Comparison of ENCODE assay signal across 17 cellular contexts in genomic region chr13:99053636-99054233, GRCh38.
DNase-seq lines count a peak whose midpoint lies in the region; ATAC-seq and TF ChIP-seq lines count a peak whose summit lies in the region.
"Had no signal": no experiment of that assay in that cellular context is flagged by ENCODE, and none has a peak within 500 bp of the region (broad histone marks: within the 10 kb centered on the region; RNA-seq: fewer than 3 reads in every experiment).

No MANE protein-coding gene starts in this region.

- no peaks in the 10 kb centered on the region for H3K9me3 Mint-ChIP-seq in activated T-cell treated with anti-CD3 and anti-CD28 coated beads, Interleukin-2, amount 50 U/mL, for 4 hours
- no peaks in the 10 kb centered on the region for H3K9me3 Mint-ChIP-seq in effector memory CD8-positive, alpha-beta T cell
- H3K9me3 Mint-ChIP-seq: HFFc6; stimulated activated memory B cell treated with anti-CD40 and anti-IgM and Interleukin-4, amounts not matched to agents 10 μg/mL and 1 μg/mL and 100 μg/mL, for 72 hours; WTC11 had no signal

- H3K4me3 ChIP-seq in stomach smooth muscle (ENCODE audit: low read length in 2 of 2): no peak overlapping the region

- H3K36me3 Mint-ChIP-seq in activated T-cell treated with anti-CD3 and anti-CD28 coated beads, Interleukin-2, amount 50 U/mL, for 4 hours (ENCODE audit: insufficient read depth): peaks cover 6% of the 10 kb centered on the region
- peaks cover 2% of the 10 kb centered on the region for H3K36me3 Mint-ChIP-seq in effector memory CD8-positive, alpha-beta T cell (ENCODE audit: insufficient read depth)
- H3K36me3 Mint-ChIP-seq: stimulated activated memory B cell treated with anti-CD40 and anti-IgM and Interleukin-4, amounts not matched to agents 10 μg/mL and 1 μg/mL and 100 μg/mL, for 72 hours; WTC11 had no signal

- H3K4me3 Mint-ChIP-seq in activated T-cell treated with anti-CD3 and anti-CD28 coated beads, Interleukin-2, amount 50 U/mL, for 4 hours: peak overlapping the region; percentile 32
- H3K4me3 Mint-ChIP-seq in effector memory CD8-positive, alpha-beta T cell: peak overlapping the region; percentile 14 to 63
- H3K4me3 Mint-ChIP-seq: HFFc6; stimulated activated memory B cell treated with anti-CD40 and anti-IgM and Interleukin-4, amounts not matched to agents 10 μg/mL and 1 μg/mL and 100 μg/mL, for 72 hours; WTC11 had no signal

- H3K27ac ChIP-seq in stomach smooth muscle (ENCODE audit: low read length): peak overlapping the region; percentile 24

- no peaks in the 10 kb centered on the region for H3K27me3 Mint-ChIP-seq in activated T-cell treated with anti-CD3 and anti-CD28 coated beads, Interleukin-2, amount 50 U/mL, for 4 hours (ENCODE audit: low read depth)
- no peaks in the 10 kb centered on the region for H3K27me3 Mint-ChIP-seq in effector memory CD8-positive, alpha-beta T cell

- H3K4me1 Mint-ChIP-seq in activated T-cell treated with anti-CD3 and anti-CD28 coated beads, Interleukin-2, amount 50 U/mL, for 4 hours (ENCODE audit: low read depth): peaks cover 86% of the 10 kb centered on the region
- H3K4me1 Mint-ChIP-seq in effector memory CD8-positive, alpha-beta T cell (ENCODE audit: low read depth in 2 of 2): peaks cover 61 to 63% of the 10 kb centered on the region in 2 donors

- H3K36me3 ChIP-seq in stomach smooth muscle (ENCODE audit: control insufficient read depth in 2 of 2, insufficient read depth in 2 of 2, low read length in 2 of 2): no peaks in the 10 kb centered on the region

- ATAC-seq in activated T-cell treated with anti-CD3 and anti-CD28 coated beads, Interleukin-2, amount 50 U/mL, for 4 hours: peak in 1 of 2 donors; percentile 12
- ATAC-seq in effector memory CD8-positive, alpha-beta T cell (replicated peaks): peak; percentile 53
- no peak for ATAC-seq in GM19452 (IDR thresholded peaks at IDR 0.05; ENCODE audit: unreplicated experiment)
- ATAC-seq: stimulated activated memory B cell treated with anti-CD40 and anti-IgM and Interleukin-4, amounts not matched to agents 10 μg/mL and 1 μg/mL and 100 μg/mL, for 72 hours; WTC11 had no signal

- no peak for DNase-seq in activated T-cell treated with anti-CD3 and anti-CD28 coated beads, Interleukin-2, amount 50 U/mL, for 4 hours
- DNase-seq in activated T-cell treated with anti-CD3 and anti-CD28 coated beads, Interleukin-2, amount 50 U/mL, for 1 hour: no peak
- DNase-seq in OCI-M2 (lab: John Stamatoyannopoulos, UW; ENCODE audit: unreplicated experiment) (peak; percentile 87), AML-193 (lab: John Stamatoyannopoulos, UW) (no peak), HEK293T (ENCODE audit: extremely low spot score) (no peak)
- no peak for DNase-seq in effector memory CD8-positive, alpha-beta T cell
- DNase-seq: activated effector memory CD4-positive, alpha-beta T cell treated with anti-CD3 and anti-CD28 coated beads, Interleukin-2, amount 50 U/mL, for 16 hours; HFFc6; NCI-H1092 treated with DMSO at 0.1 percent for 48 hours; NCI-H774; retina; SHP77; stimulated activated CD4-positive, alpha-beta T cell treated with anti-CD3 and anti-CD28 coated beads, Interleukin-2, amount 100 ng/mL, for 48 hours had no signal

- POLR2A ChIA-PET in HEK293T (lab: Yijun Ruan, JAX): no interaction called here

- CTCF ChIA-PET in HEK293T (lab: Yijun Ruan, JAX): no interaction called here

- peak overlapping the region in 1 of 2 donors; percentile 13 for H3K9ac ChIP-seq in stomach smooth muscle (ENCODE audit: low read length in 2 of 2)

- H3K27ac Mint-ChIP-seq in effector memory CD8-positive, alpha-beta T cell: peak overlapping the region; percentile 63 to 89
- H3K27ac Mint-ChIP-seq: HFFc6; stimulated activated memory B cell treated with anti-CD40 and anti-IgM and Interleukin-4, amounts not matched to agents 10 μg/mL and 1 μg/mL and 100 μg/mL, for 72 hours; WTC11 had no signal

- H3K9me3 ChIP-seq in stomach smooth muscle (ENCODE audit: control insufficient read depth in 2 of 2, low read length in 2 of 2): no peaks in the 10 kb centered on the region

- H3K27me3 ChIP-seq in stomach smooth muscle (ENCODE audit: control insufficient read depth in 1 of 2, insufficient read depth in 2 of 2, low read length in 2 of 2): no peaks in the 10 kb centered on the region

- peaks cover 31% of the 10 kb centered on the region for H3K4me1 ChIP-seq in stomach smooth muscle (ENCODE audit: control insufficient read depth, insufficient read depth, low read length)

TF ChIP-seq in HEK293T, 16 proteins besides CTCF, POLR2A, EP300 and RAD21:
- TF ChIP-seq FOXM1 (IDR thresholded peaks at IDR 0.05; ENCODE audit: borderline replicate concordance): no peak
- TF ChIP-seq, protein P1, sequence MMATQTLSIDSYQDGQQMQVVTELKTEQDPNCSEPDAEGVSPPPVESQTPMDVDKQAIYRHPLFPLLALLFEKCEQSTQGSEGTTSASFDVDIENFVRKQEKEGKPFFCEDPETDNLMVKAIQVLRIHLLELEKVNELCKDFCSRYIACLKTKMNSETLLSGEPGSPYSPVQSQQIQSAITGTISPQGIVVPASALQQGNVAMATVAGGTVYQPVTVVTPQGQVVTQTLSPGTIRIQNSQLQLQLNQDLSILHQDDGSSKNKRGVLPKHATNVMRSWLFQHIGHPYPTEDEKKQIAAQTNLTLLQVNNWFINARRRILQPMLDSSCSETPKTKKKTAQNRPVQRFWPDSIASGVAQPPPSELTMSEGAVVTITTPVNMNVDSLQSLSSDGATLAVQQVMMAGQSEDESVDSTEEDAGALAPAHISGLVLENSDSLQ (IDR thresholded peaks at IDR 0.05): no peak
- no peak for TF ChIP-seq SUZ12 (IDR thresholded peaks at IDR 0.05)
- no peak for TF ChIP-seq TARDBP (IDR thresholded peaks at IDR 0.05)
- TF ChIP-seq NFRKB (IDR thresholded peaks at IDR 0.05): no peak
- TF ChIP-seq FOXK2 (IDR thresholded peaks at IDR 0.05): no peak
- TF ChIP-seq FOXA1 (IDR thresholded peaks at IDR 0.05): no peak
- no peak for TF ChIP-seq L3MBTL2 (conservative IDR thresholded peaks at IDR 0.05)
- no peak for TF ChIP-seq ARNT (IDR thresholded peaks at IDR 0.05)
- TF ChIP-seq BHLHE40 (IDR thresholded peaks at IDR 0.05; ENCODE audit: borderline replicate concordance): no peak
- no peak for TF ChIP-seq HDGF (IDR thresholded peaks at IDR 0.05; ENCODE audit: borderline replicate concordance)
- no peak for TF ChIP-seq SP1 (IDR thresholded peaks at IDR 0.05)
- TF ChIP-seq ZNF384 (IDR thresholded peaks at IDR 0.05): no peak
- TF ChIP-seq CTBP1 (IDR thresholded peaks at IDR 0.05; ENCODE audit: borderline replicate concordance): no peak
- no peak for TF ChIP-seq LEF1 (IDR thresholded peaks at IDR 0.05; ENCODE audit: borderline replicate concordance)
